ENCODE assay signal across 13 cellular contexts in genomic region chr11:3073029-3073435, GRCh38. TPM values are rescaled to one million over a fixed set of nuclear protein-coding genes. Genes with fewer than 3 reads are reported as not detected.
DNase-seq lines count a peak whose midpoint lies in the region; ATAC-seq, FAIRE-seq and TF ChIP-seq lines count a peak whose summit lies in the region.
"Had no signal": no experiment of that assay in that cellular context is flagged by ENCODE, and none has a peak within 500 bp of the region (broad histone marks: within the 10 kb centered on the region; RNA-seq: fewer than 3 reads in every experiment).

No MANE protein-coding gene starts in this region.

- no peaks in the 10 kb centered on the region for H3K36me3 Mint-ChIP-seq in astrocyte (ENCODE audit: low read depth, unreplicated experiment)
- no peaks in the 10 kb centered on the region for H3K36me3 Mint-ChIP-seq in CD14-positive monocyte

- POLR2A ChIA-PET in IMR-90 (lab: Charles Lee; ENCODE audit: unreplicated experiment) = no interaction called here

- H2AFZ ChIP-seq in IMR-90 (replicated peaks; ENCODE audit: low read length, poor library complexity) (no peak overlapping the region), astrocyte (ENCODE audit: low read depth, low read length) (no peak overlapping the region)

- H3K4me3 Mint-ChIP-seq in astrocyte (ENCODE audit: unreplicated experiment) = no peak overlapping the region
- no peak overlapping the region for H3K4me3 Mint-ChIP-seq in CD14-positive monocyte
- H3K4me3 Mint-ChIP-seq: activated T-cell treated with anti-CD3 and anti-CD28 coated beads, Interleukin-2, amount 50 U/mL, for 4 hours had no signal

- no peak for TF ChIP-seq RAD21 in IMR-90 (IDR thresholded peaks at IDR 0.05; ENCODE audit: low read length)

- no peak overlapping the region for H3K27ac Mint-ChIP-seq in astrocyte (ENCODE audit: unreplicated experiment)
- H3K27ac Mint-ChIP-seq in CD14-positive monocyte = no peak overlapping the region

- no peak overlapping the region for H3K56ac ChIP-seq in IMR-90 (ENCODE audit: extremely low read depth, insufficient read depth, low read length)

- H2BK5ac ChIP-seq in IMR-90 (ENCODE audit: low read depth, low read length, poor library complexity, severe bottlenecking) = no peak overlapping the region

- peaks cover 3% of the 10 kb centered on the region for H3K4me1 Mint-ChIP-seq in astrocyte (ENCODE audit: low read depth, unreplicated experiment)
- no peaks in the 10 kb centered on the region for H3K4me1 Mint-ChIP-seq in CD14-positive monocyte

- no peak overlapping the region for H3K14ac ChIP-seq in IMR-90 (replicated peaks; ENCODE audit: low read depth, low read length)

- H3K9ac ChIP-seq in IMR-90 (ENCODE audit: low read depth, low read length) (no peak overlapping the region), astrocyte (ENCODE audit: low read length) (no peak overlapping the region), skeletal muscle tissue (ENCODE audit: low read depth in 1 of 3, low read length in 3 of 3) (peak overlapping the region in 2 of 3 donors; percentile 17 to 20)

- DNase-seq in IMR-90 (peak; percentile 17), astrocyte (ENCODE audit: low read depth) (peak; percentile 89), left ventricle myocardium inferior (no peak), activated gamma-delta T cell treated with Interleukin-2 at 50 U/mL for 16 hours (no peak), CD14-positive monocyte (ENCODE audit: low spot score) (no peak), epidermal melanocyte (ENCODE audit: insufficient read length, low spot score) (no peak)
- DNase-seq: activated CD4-positive, CD25-positive, alpha-beta regulatory T cell; activated T-cell treated with anti-CD3 and anti-CD28 coated beads, Interleukin-2, amount 50 U/mL, for 4 hours; foreskin keratinocyte; Karpas-422 had no signal

- in situ Hi-C loops in IMR-90 (cut with MboI; ENCODE audit: low sequenced_read_pairs) = loop anchor here (25.0 kb wide), 1 partner anchor 339 kb away; no protein-coding TSS in a partner anchor

- H3K9me3 ChIP-seq in IMR-90 (ENCODE audit: control insufficient read depth, insufficient read depth, low read length) (no peaks in the 10 kb centered on the region), astrocyte (ENCODE audit: insufficient read depth, low read depth, low read length) (no peaks in the 10 kb centered on the region), left ventricle myocardium inferior (replicated peaks) (no peaks in the 10 kb centered on the region), skeletal muscle tissue (ENCODE audit: control insufficient read depth in 3 of 3, low read length in 3 of 3) (no peaks in the 10 kb centered on the region)

- intact Hi-C loops in IMR-90 (cut with micrococcal nuclease) (no loop called here), left ventricle myocardium inferior (cut with micrococcal nuclease) (no loop called here), CD14-positive monocyte (cut with micrococcal nuclease) (no loop called here)

- CTCF ChIA-PET in IMR-90 (lab: Yijun Ruan, JAX) = no interaction called here

- no peaks in the 10 kb centered on the region for H3K9me1 ChIP-seq in IMR-90 (ENCODE audit: insufficient read depth, low read length)

- no peak overlapping the region for H3K23ac ChIP-seq in IMR-90 (ENCODE audit: low read depth, low read length)

- H4K8ac ChIP-seq in IMR-90 (ENCODE audit: low read depth in 2 of 2, low read length in 2 of 2) = no peak overlapping the region

- H3K18ac ChIP-seq in IMR-90 (ENCODE audit: low read depth, low read length) = no peak overlapping the region

- H2BK20ac ChIP-seq in IMR-90 (ENCODE audit: low read depth, low read length) = no peak overlapping the region

- no peak overlapping the region for H4K91ac ChIP-seq in IMR-90 (ENCODE audit: insufficient read depth, low read depth, low read length)

- H3K36me3 ChIP-seq in IMR-90 (ENCODE audit: control insufficient read depth, insufficient read depth, low read length) (no peaks in the 10 kb centered on the region), astrocyte (ENCODE audit: insufficient read depth, low read length) (no peaks in the 10 kb centered on the region), left ventricle myocardium inferior (no peaks in the 10 kb centered on the region), skeletal muscle tissue (ENCODE audit: control insufficient read depth in 3 of 3, insufficient read depth in 3 of 3, low read length in 3 of 3) (no peaks in the 10 kb centered on the region)

- TF ChIP-seq CTCF in IMR-90 (conservative IDR thresholded peaks at IDR 0.05; ENCODE audit: low read depth, low read length) (no peak), astrocyte (IDR thresholded peaks at IDR 0.05; ENCODE audit: insufficient read depth, low read depth, low read length) (no peak), left ventricle myocardium inferior (IDR thresholded peaks at IDR 0.05; ENCODE audit: borderline replicate concordance) (no peak), CD14-positive monocyte (IDR thresholded peaks at IDR 0.05) (no peak)

- H3K4me1 ChIP-seq in IMR-90 (ENCODE audit: control insufficient read depth, insufficient read depth, low read length) (no peaks in the 10 kb centered on the region), astrocyte (ENCODE audit: insufficient read depth, low read length) (no peaks in the 10 kb centered on the region), left ventricle myocardium inferior (peaks cover 26% of the 10 kb centered on the region), skeletal muscle tissue (ENCODE audit: control insufficient read depth in 3 of 3, insufficient read depth in 3 of 3, low read length in 3 of 3) (peaks cover 5 to 10% (median 8%) of the 10 kb centered on the region in 3 donors)
- H3K4me1 ChIP-seq: foreskin keratinocyte had no signal

- TF ChIP-seq POLR2A in IMR-90 (IDR thresholded peaks at IDR 0.05; ENCODE audit: low read depth, low read length) = no peak

- no peak overlapping the region for H4K5ac ChIP-seq in IMR-90 (ENCODE audit: low read depth, low read length)

- H3K4me3 ChIP-seq in IMR-90 (ENCODE audit: insufficient read depth, low read depth, low read length) (no peak overlapping the region), astrocyte (ENCODE audit: insufficient read depth, low read depth, low read length) (no peak overlapping the region), left ventricle myocardium inferior (no peak overlapping the region), skeletal muscle tissue (ENCODE audit: low read length in 3 of 3) (no peak overlapping the region)

- dilution Hi-C loops in IMR-90 (cut with HindIII; ENCODE audit: low sequenced_read_pairs, unreplicated experiment) = no loop called here

- WGBS in IMR-90 (ENCODE audit: extremely low coverage in 2 of 2, insufficient read length in 1 of 2), 2 experiments = no CpG with 5 or more reads among the region's 3 CpGs

- no peaks in the 10 kb centered on the region for H4K20me1 ChIP-seq in IMR-90 (ENCODE audit: insufficient read depth, low read length)
- no peaks in the 10 kb centered on the region for H4K20me1 ChIP-seq in astrocyte (ENCODE audit: insufficient read depth, low read length)

- H3K27ac ChIP-seq in IMR-90 (ENCODE audit: insufficient read depth, low read length) (no peak overlapping the region), astrocyte (ENCODE audit: low read depth, low read length) (no peak overlapping the region), left ventricle myocardium inferior (replicated peaks) (peak overlapping the region; percentile 86), skeletal muscle tissue (ENCODE audit: low read depth, low read length) (no peak overlapping the region)
- H3K27ac ChIP-seq: foreskin keratinocyte had no signal

- H3K27me3 Mint-ChIP-seq in astrocyte (ENCODE audit: low read depth, unreplicated experiment) (peaks cover 5% of the 10 kb centered on the region), CD14-positive monocyte (ENCODE audit: low read depth in 3 of 3) (peaks cover 7 to 19% (median 11%) of the 10 kb centered on the region in 3 donors)

- H2AK9ac ChIP-seq in IMR-90 (replicated peaks; ENCODE audit: low read depth, low read length, poor library complexity) = no peak overlapping the region

- H3K4ac ChIP-seq in IMR-90 (ENCODE audit: low read depth, low read length) = no peak overlapping the region

- no peak overlapping the region for H3K4me2 ChIP-seq in IMR-90 (ENCODE audit: low read depth, low read length)
- H3K4me2 ChIP-seq in astrocyte (ENCODE audit: low read length) = no peak overlapping the region

- H3K27me3 ChIP-seq in IMR-90 (ENCODE audit: control insufficient read depth, insufficient read depth, low read length) = peaks cover 2% of the 10 kb centered on the region
- H3K27me3 ChIP-seq in astrocyte (ENCODE audit: insufficient read depth, low read length) = no peaks in the 10 kb centered on the region
- H3K27me3 ChIP-seq in left ventricle myocardium inferior (ENCODE audit: low read depth) = no peaks in the 10 kb centered on the region
- no peaks in the 10 kb centered on the region for H3K27me3 ChIP-seq in skeletal muscle tissue (ENCODE audit: control insufficient read depth in 3 of 3, insufficient read depth in 3 of 3, low read length in 3 of 3)

- H2BK15ac ChIP-seq in IMR-90 (ENCODE audit: low read depth, low read length) = no peak overlapping the region

- FAIRE-seq in astrocyte (lab: Jason Lieb, UNC) = no peak

- H2AK5ac ChIP-seq in IMR-90 (ENCODE audit: low read depth, low read length) = no peak overlapping the region

- no peak for ATAC-seq in IMR-90 (ENCODE audit: low read depth)
- ATAC-seq in GM19467 (IDR thresholded peaks at IDR 0.05; ENCODE audit: unreplicated experiment) = no peak
- ATAC-seq: activated T-cell treated with anti-CD3 and anti-CD28 coated beads, Interleukin-2, amount 50 U/mL, for 4 hours; foreskin keratinocyte; left lobe of liver had no signal

- H2BK120ac ChIP-seq in IMR-90 (ENCODE audit: low read depth, low read length) = no peak overlapping the region

- H3K79me1 ChIP-seq in IMR-90 (ENCODE audit: low read depth in 1 of 2, low read length in 2 of 2) = no peaks in the 10 kb centered on the region

- peaks cover 3% of the 10 kb centered on the region for H3K9me3 Mint-ChIP-seq in astrocyte (ENCODE audit: unreplicated experiment)
- no peaks in the 10 kb centered on the region for H3K9me3 Mint-ChIP-seq in CD14-positive monocyte
- H3K9me3 Mint-ChIP-seq: activated T-cell treated with anti-CD3 and anti-CD28 coated beads, Interleukin-2, amount 50 U/mL, for 4 hours had no signal

- no TSS peak for BruUV-seq in IMR-90 (replicated peaks; lab: Mats Ljungman, UMichigan)

- no peaks in the 10 kb centered on the region for H3K79me2 ChIP-seq in astrocyte (ENCODE audit: insufficient read depth, low read length)

TF ChIP-seq in IMR-90, 13 proteins besides CTCF, POLR2A, EP300 and RAD21:
- peak; percentile 12; the same call in 1 of the 2 replicates for TF ChIP-seq CEBPB (IDR thresholded peaks at IDR 0.05; ENCODE audit: low read depth, low read length)
- TF ChIP-seq FOS (IDR thresholded peaks at IDR 0.05; ENCODE audit: low read depth, low read length) = no peak

RNA-seq across cellular contexts. Expression of gene CARS1, which starts 15.8 kb away (rescaled TPM):
- total RNA-seq in IMR-90 (2012; rRNA removed) (65.8 and 78.3 TPM in 2 replicates), astrocyte (123 and 149 TPM in 2 replicates), left ventricle myocardium inferior (14.3 TPM), skeletal muscle tissue (11.5 TPM)
- polyA plus RNA-seq in IMR-90 (2012; rRNA removed) (62.5 and 72.7 TPM in 2 replicates), CD14-positive monocyte (10 to 100 TPM; 30.9 to 35.7 TPM)
- polyA plus RNA-seq in IMR-90 (2012; cell fraction: cytosol; rRNA removed) = 42.2 and 49.8 TPM in 2 replicates
- 168 and 280 TPM in 2 replicates for polyA plus RNA-seq in IMR-90 (2012; cell fraction: nucleus; rRNA removed; ENCODE audit: low replicate concordance)

Comparison
In these comparisons a context has a peak if more than half of its experiments do, and no peak if none do; other contexts are left out.
1. DNase-seq: peak in IMR-90 (single experiment) and astrocyte (single experiment); none in left ventricle myocardium inferior (single experiment), activated gamma-delta T cell treated with Interleukin-2 at 50 U/mL for 16 hours (single experiment), CD14-positive monocyte (single experiment) and epidermal melanocyte (single experiment).
2. H3K9ac ChIP-seq: peak in skeletal muscle tissue (2 of 3); none in IMR-90 (single experiment) and astrocyte (single experiment).